Comparison of ENCODE assay signal across 9 cellular contexts in genomic region chr6:135537782-135538301, GRCh38. TPM values are rescaled to one million over a fixed set of nuclear protein-coding genes. Genes with fewer than 3 reads are reported as not detected.
DNase-seq lines count a peak whose midpoint lies in the region; ATAC-seq and TF ChIP-seq lines count a peak whose summit lies in the region.
"Had no signal": no experiment of that assay in that cellular context is flagged by ENCODE, and none has a peak within 500 bp of the region (broad histone marks: within the 10 kb centered on the region; RNA-seq: fewer than 3 reads in every experiment).

No MANE protein-coding gene starts in this region.

- intact Hi-C loops in left lung (cut with DNase I), result loop anchor here in 1 of 2 donors (10.0 kb wide), 1 partner anchor 687 kb away; no protein-coding TSS in a partner anchor

- H3K4me1 Mint-ChIP-seq in activated naive CD8-positive, alpha-beta T cell treated with anti-CD3 and anti-CD28 coated beads, Interleukin-2, amount 10 ng/mL, durations not matched to agents 7 days and 5 days, result peaks cover 22% of the 10 kb centered on the region

- H3K9me3 ChIP-seq in left lung (no peaks in the 10 kb centered on the region), tibial nerve (no peaks in the 10 kb centered on the region)

- peak; percentile 50 for ATAC-seq in activated naive CD8-positive, alpha-beta T cell treated with anti-CD3 and anti-CD28 coated beads, Interleukin-2, amount 10 ng/mL, durations not matched to agents 7 days and 5 days (ENCODE audit: low read depth)
- ATAC-seq in left lung (peak; percentile 21), HG02973 (IDR thresholded peaks at IDR 0.05; ENCODE audit: unreplicated experiment) (no peak), HG02798 (IDR thresholded peaks at IDR 0.05; ENCODE audit: poor library complexity, unreplicated experiment) (no peak)

- H3K36me3 ChIP-seq in left lung (no peaks in the 10 kb centered on the region), tibial nerve (no peaks in the 10 kb centered on the region)

- TF ChIP-seq EP300 in tibial nerve (IDR thresholded peaks at IDR 0.05), result no peak

- H3K27me3 Mint-ChIP-seq in activated naive CD8-positive, alpha-beta T cell treated with anti-CD3 and anti-CD28 coated beads, Interleukin-2, amount 10 ng/mL, durations not matched to agents 7 days and 5 days, result no peaks in the 10 kb centered on the region

- POLR2A ChIA-PET in activated naive CD8-positive, alpha-beta T cell treated with anti-CD3 and anti-CD28 coated beads, Interleukin-2, amount 10 ng/mL, durations not matched to agents 7 days and 5 days (lab: Charles Lee), result interaction anchor here (0.7 kb wide), 1 partner anchor 752 kb away, joined by 4 read pairs; the partner anchor contains the start of gene BCLAF1

- 48 to 61% methylated on average over 2 of the region's 2 CpGs for WGBS in tibial nerve, 2 donors

- no peak for TF ChIP-seq POLR2A in tibial nerve (IDR thresholded peaks at IDR 0.05)

- H3K4me3 Mint-ChIP-seq in activated naive CD8-positive, alpha-beta T cell treated with anti-CD3 and anti-CD28 coated beads, Interleukin-2, amount 10 ng/mL, durations not matched to agents 7 days and 5 days, result no peak overlapping the region

- H3K27me3 ChIP-seq in left lung (no peaks in the 10 kb centered on the region), tibial nerve (no peaks in the 10 kb centered on the region)

- H3K4me1 ChIP-seq in left lung, result peaks cover 0 to 6% of the 10 kb centered on the region in 2 donors
- H3K4me1 ChIP-seq in tibial nerve, result peaks cover 0 to 4% (median 0%) of the 10 kb centered on the region in 4 donors

- DNase-seq in stimulated activated naive CD4-positive, alpha-beta T cell treated with Interleukin-2 at 50 U/mL for 16 hours (lab: John Stamatoyannopoulos, UW), result peak; percentile 5
- no peak for DNase-seq in stimulated activated naive CD4-positive, alpha-beta T cell (lab: John Stamatoyannopoulos, UW)
- no peak for DNase-seq in activated naive CD8-positive, alpha-beta T cell treated with anti-CD3 and anti-CD28 coated beads, Interleukin-2, amount 10 ng/mL, durations not matched to agents 7 days and 5 days
- DNase-seq in left lung (no peak), tibial nerve (ENCODE audit: low spot score in 2 of 2) (no peak), NCI-H1092 treated with DMSO at 0.1 percent for 48 hours (lab: John Stamatoyannopoulos, UW) (no peak)
- DNase-seq: NCI-H2029 treated with DMSO at 0.1 percent for 48 hours had no signal

- H3K36me3 Mint-ChIP-seq in activated naive CD8-positive, alpha-beta T cell treated with anti-CD3 and anti-CD28 coated beads, Interleukin-2, amount 10 ng/mL, durations not matched to agents 7 days and 5 days, result peaks cover 4% of the 10 kb centered on the region

- H3K9me3 Mint-ChIP-seq in activated naive CD8-positive, alpha-beta T cell treated with anti-CD3 and anti-CD28 coated beads, Interleukin-2, amount 10 ng/mL, durations not matched to agents 7 days and 5 days, result peaks cover 5% of the 10 kb centered on the region

- H3K27ac ChIP-seq in left lung (no peak overlapping the region), tibial nerve (no peak overlapping the region)

- H3K27ac Mint-ChIP-seq in activated naive CD8-positive, alpha-beta T cell treated with anti-CD3 and anti-CD28 coated beads, Interleukin-2, amount 10 ng/mL, durations not matched to agents 7 days and 5 days, result peak overlapping the region; percentile 35

- H3K4me3 ChIP-seq in left lung, result no peak overlapping the region
- H3K4me3 ChIP-seq in tibial nerve, result no peak overlapping the region

- TF ChIP-seq CTCF in left lung (IDR thresholded peaks at IDR 0.05) (no peak), tibial nerve (IDR thresholded peaks at IDR 0.05) (no peak)

RNA-seq across cellular contexts. Expression of gene AHI1, which starts 40.3 kb away (rescaled TPM):
- 10 to 100 TPM; 19.9 to 21.4 TPM for total RNA-seq in activated naive CD8-positive, alpha-beta T cell treated with anti-CD3 and anti-CD28 coated beads, Interleukin-2, amount 10 ng/mL, durations not matched to agents 7 days and 5 days
- total RNA-seq in left lung (10 to 100 TPM; 23.7 to 32.8 TPM), tibial nerve (10 to 100 TPM; 30.8 to 57.6 (median 38.0) TPM)

Comparison
In these comparisons a context has a peak if more than half of its experiments do, and no peak if none do; other contexts are left out.
1. ATAC-seq: peak in activated naive CD8-positive, alpha-beta T cell treated with anti-CD3 and anti-CD28 coated beads, Interleukin-2, amount 10 ng/mL, durations not matched to agents 7 days and 5 days (single experiment) and left lung (single experiment); none in HG02973 (single experiment) and HG02798 (single experiment).